In genomic region chr5:93120048-93120447, GRCh38 we compare ENCODE assay signal across 30 cellular contexts.
"Had no signal": no experiment of that assay in that cellular context is flagged by ENCODE, and none has a peak within 500 bp of the region (broad histone marks: within the 10 kb centered on the region; RNA-seq: fewer than 3 reads in every experiment).

No MANE protein-coding gene starts in this region.

- H3K27ac ChIP-seq: esophagus squamous epithelium, heart right ventricle, lower lobe of right lung, parathyroid adenoma, right atrium auricular region, suprapubic skin, transverse colon, vagina had no signal

- FAIRE-seq: endometrium had no signal

- H3K27me3 Mint-ChIP-seq: effector memory CD8-positive, alpha-beta T cell; memory B cell; stimulated activated naive CD8-positive, alpha-beta T cell treated with anti-CD3 and anti-CD28 coated beads, Interleukin-15, amount 100 ng/mL, for 72 hours had no signal

- H3K79me2 ChIP-seq: parathyroid adenoma had no signal

- H3K36me3 Mint-ChIP-seq: immature natural killer cell, memory B cell, natural killer cell had no signal

- H3K27ac Mint-ChIP-seq: effector memory CD8-positive, alpha-beta T cell; immature natural killer cell; memory B cell; natural killer cell; progenitor cell of endocrine pancreas; stimulated activated naive CD8-positive, alpha-beta T cell treated with anti-CD3 and anti-CD28 coated beads, Interleukin-15, amount 100 ng/mL, for 72 hours had no signal

- H3K9me3 ChIP-seq: esophagus squamous epithelium, heart right ventricle, lower lobe of right lung, right atrium auricular region, suprapubic skin, transverse colon, vagina had no signal

- H2AFZ ChIP-seq: parathyroid adenoma had no signal

- H3K36me3 ChIP-seq: esophagus squamous epithelium, heart right ventricle, lower lobe of right lung, right atrium auricular region, suprapubic skin, transverse colon, vagina had no signal

- DNase-seq: cortex of kidney; effector memory CD8-positive, alpha-beta T cell; erythroblast; esophagus squamous epithelium; foreskin melanocyte; glutamatergic neuron; heart right ventricle; hippocampal formation; immature natural killer cell; islet precursor cell; kidney glomerular epithelial cell; left ventricle myocardium superior; lower lobe of right lung; natural killer cell; stimulated activated CD4-positive, alpha-beta T cell treated with anti-CD3 and anti-CD28 coated beads, Interleukin-12 subunit alpha, Interleukin-12 subunit beta, amount 100 ng/mL, for 4 hours; stimulated activated CD4-positive, alpha-beta T cell treated with anti-CD3 and anti-CD28 coated beads, Interleukin-1b, Interleukin-23, amount 100 ng/mL, for 48 hours; stimulated activated CD4-positive, alpha-beta T cell treated with anti-CD3 and anti-CD28 coated beads, Interleukin-4, amount 100 ng/mL, for 1 hour; stimulated activated CD8-positive, alpha-beta memory T cell treated with anti-CD3 and anti-CD28 coated beads, Interleukin-4, amount 100 ng/mL, for 48 hours; stimulated activated naive CD4-positive, alpha-beta T cell; stimulated activated naive CD8-positive, alpha-beta T cell treated with anti-CD3 and anti-CD28 coated beads, Interleukin-15, amount 100 ng/mL, for 72 hours; transverse colon had no signal

- H3K4me2 ChIP-seq: smooth muscle cell had no signal

- H3K9ac ChIP-seq: parathyroid adenoma had no signal

- H3K4me3 ChIP-seq: esophagus squamous epithelium, heart right ventricle, lower lobe of right lung, right atrium auricular region, smooth muscle cell, suprapubic skin, transverse colon, vagina had no signal

- H3K27me3 ChIP-seq: esophagus squamous epithelium, heart right ventricle, right atrium auricular region, suprapubic skin, transverse colon, vagina had no signal

- ATAC-seq: effector memory CD8-positive, alpha-beta T cell; heart right ventricle; left ventricle myocardium superior; lower lobe of right lung; natural killer cell; sciatic nerve; stimulated activated naive CD8-positive, alpha-beta T cell treated with anti-CD3 and anti-CD28 coated beads, Interleukin-15, amount 100 ng/mL, for 72 hours had no signal

- H3K4me1 Mint-ChIP-seq: immature natural killer cell; memory B cell; natural killer cell; stimulated activated naive CD8-positive, alpha-beta T cell treated with anti-CD3 and anti-CD28 coated beads, Interleukin-15, amount 100 ng/mL, for 72 hours had no signal

- H3K4me3 Mint-ChIP-seq: effector memory CD8-positive, alpha-beta T cell; immature natural killer cell; memory B cell; natural killer cell; stimulated activated naive CD8-positive, alpha-beta T cell treated with anti-CD3 and anti-CD28 coated beads, Interleukin-15, amount 100 ng/mL, for 72 hours had no signal

- H3K4me1 ChIP-seq: esophagus squamous epithelium, lower lobe of right lung, parathyroid adenoma, right atrium auricular region, suprapubic skin, transverse colon, vagina had no signal
